In genomic region chr7:138164804-138165203, GRCh38 we compare ENCODE assay signal across 1 cellular context.
TF ChIP-seq lines count a peak whose summit lies in the region.

No MANE protein-coding gene starts in this region.

TF ChIP-seq in WTC11, 78 proteins besides CTCF, POLR2A, EP300 and RAD21 (continued from another document):
- TF ChIP-seq ATF2 (CRISPR knock-in tag; IDR thresholded peaks at IDR 0.05; ENCODE audit: borderline replicate concordance, low read depth) (no peak), JUN (CRISPR knock-in tag; IDR thresholded peaks at IDR 0.05) (no peak), CREM (CRISPR knock-in tag; IDR thresholded peaks at IDR 0.05) (no peak), GTF2I (CRISPR knock-in tag; conservative IDR thresholded peaks at IDR 0.05) (no peak), TCF7 (CRISPR knock-in tag; IDR thresholded peaks at IDR 0.05; ENCODE audit: low read depth) (no peak), ARID4B (CRISPR knock-in tag; IDR thresholded peaks at IDR 0.05; ENCODE audit: borderline replicate concordance) (no peak), ERG (CRISPR knock-in tag; IDR thresholded peaks at IDR 0.05) (no peak)
